21 cellular contexts compared by ENCODE assay signal in the genomic region with DNA sequence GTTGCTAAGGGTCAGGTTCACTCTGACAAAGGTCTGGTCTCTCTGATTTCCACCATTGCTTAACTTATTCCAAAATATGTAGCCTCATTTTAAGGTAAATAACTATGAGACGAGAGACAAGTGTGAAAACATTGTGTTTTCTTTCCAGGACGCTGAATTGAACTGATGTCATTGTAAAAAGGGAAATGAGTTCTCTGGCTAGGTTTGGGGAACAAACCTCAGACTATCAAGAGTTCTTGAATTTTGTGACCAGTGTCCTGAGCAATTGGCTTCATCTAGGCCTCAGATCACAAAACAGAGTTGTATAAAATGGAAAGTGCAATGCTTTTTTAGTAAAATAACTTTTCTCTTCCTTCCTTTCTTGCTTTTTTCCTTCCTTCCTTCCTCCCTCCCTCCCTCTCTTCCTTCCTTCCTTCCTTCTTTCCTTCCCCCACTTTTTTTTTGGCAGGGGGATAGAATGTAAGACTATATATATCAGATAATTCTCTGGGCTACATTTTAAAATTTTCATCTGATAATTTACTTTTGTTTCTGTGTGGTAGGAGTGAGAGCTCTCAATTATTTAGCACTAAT. TPM values are rescaled to one million over a fixed set of nuclear protein-coding genes. Genes with fewer than 3 reads are reported as not detected.
DNase-seq lines count a peak whose midpoint lies in the region; ATAC-seq, FAIRE-seq and TF ChIP-seq lines count a peak whose summit lies in the region.
"Had no signal": no experiment of that assay in that cellular context is flagged by ENCODE, and none has a peak within 500 bp of the region (broad histone marks: within the 10 kb centered on the region; RNA-seq: fewer than 3 reads in every experiment).

No MANE protein-coding gene starts in this region.

- BruUV-seq in MCF 10A (replicated peaks; lab: Mats Ljungman, UMichigan) (no TSS peak), GM12878 (replicated peaks; lab: Mats Ljungman, UMichigan) (no TSS peak)

- H3K79me2 ChIP-seq in GM12878 (ENCODE audit: control insufficient read depth, insufficient read depth, low read length): no peaks in the 10 kb centered on the region

- no peak for FAIRE-seq in GM12878 (lab: Jason Lieb, UNC)

- H3K4me1 ChIP-seq in breast epithelium (no peaks in the 10 kb centered on the region), GM12878 (ENCODE audit: control insufficient read depth, insufficient read depth, low read length) (no peaks in the 10 kb centered on the region)

- intact Hi-C loops in MCF 10A (cut with micrococcal nuclease) (no loop called here), breast epithelium (cut with DNase I; ENCODE audit: low total_unique reads) (no loop called here), GM12878 (cut with micrococcal nuclease; ENCODE audit: unreplicated experiment) (loop anchor here (5.0 kb wide), 1 partner anchor 117 kb away; no protein-coding TSS in a partner anchor)

- RAD21 ChIA-PET in GM12878 (lab: Charles Lee; ENCODE audit: unreplicated experiment): no interaction called here

- CTCF ChIA-PET in MCF 10A (lab: Yijun Ruan, JAX) (interaction anchor here (0.6 to 0.8 kb wide), 2 partner anchors 27 to 155 kb away, joined by 3 read pairs; no protein-coding TSS in a partner anchor), GM12878 (lab: Yijun Ruan, JAX) (no interaction called here)
- CTCF ChIA-PET in activated CD8-positive, alpha-beta T cell treated with anti-CD3 and anti-CD28 coated beads, Interleukin-2, amount 10 ng/mL, durations not matched to agents 7 days and 5 days (lab: Charles Lee): no interaction called here

- no peak overlapping the region for H3K9ac ChIP-seq in GM12878 (ENCODE audit: control insufficient read depth, insufficient read depth, low read length)

- in situ Hi-C loops in GM12878 (cut with MboI): no loop called here

- TF ChIP-seq POLR2A in breast epithelium (IDR thresholded peaks at IDR 0.05) (no peak), GM12878 (IDR thresholded peaks at IDR 0.05; ENCODE audit: low read depth, low read length) (no peak)

- H2AFZ ChIP-seq in GM12878 (ENCODE audit: control insufficient read depth, low read depth, low read length): no peak overlapping the region

- no peaks in the 10 kb centered on the region for H3K36me3 Mint-ChIP-seq in MCF 10A (ENCODE audit: insufficient read depth, unreplicated experiment)
- H3K36me3 Mint-ChIP-seq in activated CD8-positive, alpha-beta T cell treated with anti-CD3 and anti-CD28 coated beads, Interleukin-2, amount 10 ng/mL, durations not matched to agents 7 days and 5 days (ENCODE audit: low read depth): no peaks in the 10 kb centered on the region
- H3K36me3 Mint-ChIP-seq: IgD-negative memory B cell, WTC11 had no signal

- H3K36me3 ChIP-seq in breast epithelium: no peaks in the 10 kb centered on the region
- H3K36me3 ChIP-seq in GM12878 (ENCODE audit: control insufficient read depth in 2 of 2, insufficient read depth in 2 of 2, low read length in 1 of 2): no peaks in the 10 kb centered on the region
- H3K36me3 ChIP-seq: upper lobe of left lung had no signal

- WGBS in GM12878 (ENCODE audit: insufficient coverage, insufficient replicate concordance, low lambda C conversion rate, missing lambda C conversion rate): 14% methylated on average over 2 of the region's 2 CpGs

- H3K27me3 ChIP-seq in breast epithelium (no peaks in the 10 kb centered on the region), GM12878 (replicated peaks in 1 of 2; ENCODE audit: control insufficient read depth in 2 of 2, insufficient read depth in 2 of 2, low read length in 1 of 2) (no peaks in the 10 kb centered on the region; a peak in 1 of 4 replicates)
- H3K27me3 ChIP-seq: upper lobe of left lung had no signal

- no peaks in the 10 kb centered on the region for H3K9me3 ChIP-seq in breast epithelium
- no peaks in the 10 kb centered on the region for H3K9me3 ChIP-seq in GM12878 (replicated peaks; ENCODE audit: control insufficient read depth, insufficient read depth, low read length)
- H3K9me3 ChIP-seq: upper lobe of left lung had no signal

- ATAC-seq in GM12878: no peak
- ATAC-seq in activated CD8-positive, alpha-beta T cell treated with anti-CD3 and anti-CD28 coated beads, Interleukin-2, amount 10 ng/mL, durations not matched to agents 7 days and 5 days: no peak
- ATAC-seq: left ventricle myocardium superior, WTC11 had no signal

- H3K4me3 Mint-ChIP-seq in MCF 10A (ENCODE audit: unreplicated experiment): no peak overlapping the region
- H3K4me3 Mint-ChIP-seq in activated CD8-positive, alpha-beta T cell treated with anti-CD3 and anti-CD28 coated beads, Interleukin-2, amount 10 ng/mL, durations not matched to agents 7 days and 5 days: no peak overlapping the region
- H3K4me3 Mint-ChIP-seq: IgD-negative memory B cell; neural crest cell; T-helper 1 cell treated with Interleukin-12 subunit alpha and Interleukin-12 subunit beta and Interleukin-4 antibody, amounts not matched to agents 30 μg/mL and 1 μg/mL, for 36 hours; WTC11 had no signal

- peaks cover 7% of the 10 kb centered on the region for H3K9me3 Mint-ChIP-seq in MCF 10A (ENCODE audit: unreplicated experiment)
- no peaks in the 10 kb centered on the region for H3K9me3 Mint-ChIP-seq in activated CD8-positive, alpha-beta T cell treated with anti-CD3 and anti-CD28 coated beads, Interleukin-2, amount 10 ng/mL, durations not matched to agents 7 days and 5 days (ENCODE audit: insufficient read depth)
- H3K9me3 Mint-ChIP-seq: IgD-negative memory B cell; neural crest cell; T-helper 1 cell treated with Interleukin-12 subunit alpha and Interleukin-12 subunit beta and Interleukin-4 antibody, amounts not matched to agents 30 μg/mL and 1 μg/mL, for 36 hours; WTC11 had no signal

- H3K27ac Mint-ChIP-seq in MCF 10A (ENCODE audit: low read depth, unreplicated experiment): peak overlapping the region; percentile 70
- no peak overlapping the region for H3K27ac Mint-ChIP-seq in activated CD8-positive, alpha-beta T cell treated with anti-CD3 and anti-CD28 coated beads, Interleukin-2, amount 10 ng/mL, durations not matched to agents 7 days and 5 days
- H3K27ac Mint-ChIP-seq: IgD-negative memory B cell; T-helper 1 cell treated with Interleukin-12 subunit alpha and Interleukin-12 subunit beta and Interleukin-4 antibody, amounts not matched to agents 30 μg/mL and 1 μg/mL, for 36 hours; WTC11 had no signal

- TF ChIP-seq EP300 in GM12878 (IDR thresholded peaks at IDR 0.05; ENCODE audit: borderline replicate concordance in 1 of 2, control insufficient read depth in 1 of 2, low read depth in 2 of 2, low read length in 2 of 2): no peak

- H4K20me1 ChIP-seq in GM12878 (ENCODE audit: control insufficient read depth, insufficient read depth): no peaks in the 10 kb centered on the region

- no peak overlapping the region for H3K27ac ChIP-seq in breast epithelium
- H3K27ac ChIP-seq in GM12878 (ENCODE audit: control insufficient read depth, insufficient read depth): no peak overlapping the region
- H3K27ac ChIP-seq: C4-2B had no signal

- peaks cover 48% of the 10 kb centered on the region for H3K4me1 Mint-ChIP-seq in MCF 10A (ENCODE audit: insufficient read depth, unreplicated experiment)
- H3K4me1 Mint-ChIP-seq in activated CD8-positive, alpha-beta T cell treated with anti-CD3 and anti-CD28 coated beads, Interleukin-2, amount 10 ng/mL, durations not matched to agents 7 days and 5 days (ENCODE audit: low read depth): peaks cover 6% of the 10 kb centered on the region

- no peaks in the 10 kb centered on the region for H3K27me3 Mint-ChIP-seq in MCF 10A (ENCODE audit: insufficient read depth, unreplicated experiment)
- H3K27me3 Mint-ChIP-seq in activated CD8-positive, alpha-beta T cell treated with anti-CD3 and anti-CD28 coated beads, Interleukin-2, amount 10 ng/mL, durations not matched to agents 7 days and 5 days (ENCODE audit: low read depth): peaks cover 3% of the 10 kb centered on the region

- POLR2A ChIA-PET in MCF 10A (lab: Yijun Ruan, JAX): interaction anchor here (0.6 kb wide), 1 partner anchor 14 kb away, joined by 3 read pairs; no protein-coding TSS in a partner anchor
- POLR2A ChIA-PET in GM12878 (lab: Charles Lee): no interaction called here
- POLR2A ChIA-PET in activated CD8-positive, alpha-beta T cell treated with anti-CD3 and anti-CD28 coated beads, Interleukin-2, amount 10 ng/mL, durations not matched to agents 7 days and 5 days (lab: Charles Lee): no interaction called here

- DNase-seq in MCF 10A (ENCODE audit: unreplicated experiment) (no peak), breast epithelium (ENCODE audit: low spot score in 2 of 2) (no peak), NOMO-1 treated with DMSO at 0.1 percent for 48 hours (lab: John Stamatoyannopoulos, UW; ENCODE audit: unreplicated experiment) (peak; percentile 82), GM12878 (ENCODE audit: low read depth, low spot score) (no peak), glomerular visceral epithelial cell (ENCODE audit: extremely low spot score) (no peak), NCI-H446 treated with DMSO at 0.1 percent for 48 hours (lab: John Stamatoyannopoulos, UW) (no peak), NCI-H1417 (lab: John Stamatoyannopoulos, UW) (no peak)
- no peak for DNase-seq in activated CD8-positive, alpha-beta T cell treated with anti-CD3 and anti-CD28 coated beads, Interleukin-2, amount 10 ng/mL, durations not matched to agents 7 days and 5 days
- DNase-seq: activated CD4-positive, alpha-beta T cell treated with anti-CD3 and anti-CD28 coated beads, Interleukin-2, amount 50 U/mL, for 4 hours; amniotic stem cell; DMS 273 treated with DMSO at 0.1 percent for 48 hours; left ventricle myocardium superior; NCI-H1092; NCI-H2081 treated with DMSO at 0.1 percent for 48 hours; NK-92 treated with Interleukin-12 subunit alpha and Interleukin-12 subunit beta, amount 100 ng/mL, for 24 hours; upper lobe of left lung had no signal

- TF ChIP-seq CTCF in MCF 10A (IDR thresholded peaks at IDR 0.05; ENCODE audit: unreplicated experiment) (no peak), breast epithelium (IDR thresholded peaks at IDR 0.05) (no peak), GM12878 (IDR thresholded peaks at IDR 0.05 in 2 of 3, conservative IDR thresholded peaks at IDR 0.05 in 1 of 3; ENCODE audit: control insufficient read depth in 2 of 3, extremely low read depth in 1 of 3, insufficient read depth in 1 of 3, low read depth in 3 of 3, low read length in 3 of 3) (no peak)

- SMC1A ChIA-PET in GM12878 (lab: Charles Lee; ENCODE audit: uncharacterized antibody, unreplicated experiment): no interaction called here

- no peak overlapping the region for H3K4me2 ChIP-seq in GM12878 (ENCODE audit: control insufficient read depth, insufficient read depth)

- no peak for TF ChIP-seq RAD21 in GM12878 (IDR thresholded peaks at IDR 0.05; ENCODE audit: insufficient read depth, low read depth, low read length)

- no peak overlapping the region for H3K4me3 ChIP-seq in breast epithelium
- H3K4me3 ChIP-seq in GM12878: no peak overlapping the region
- H3K4me3 ChIP-seq: upper lobe of left lung had no signal

RNA-seq across cellular contexts. Expression of a gene that starts 30.8 kb away (rescaled TPM):
- total RNA-seq in MCF 10A (2022): 17.0 and 36.2 TPM in 2 replicates
- total RNA-seq in breast epithelium: 10 to 100 TPM in 1 of 3 donors, 1 to 10 TPM in 1, under 1 TPM in 1; 0.64 to 33.7 (median 2.6) TPM
- total RNA-seq in GM12878 (2013; cell fraction: nucleolus; rRNA removed): 0.95 TPM in 1 of 2 replicates, not detected in the other
- 0.11 and 0.17 TPM in 2 replicates for total RNA-seq in GM12878 (2014; rRNA removed)
- 0.36 and 0.37 TPM in 2 replicates for total RNA-seq in GM12878 (2014; rRNA removed; fragmentation: Illumina TruSeq; extraction: Trizol)
- total RNA-seq in GM12878 (2021): 0.23 and 0.43 TPM in 2 replicates
- polyA plus RNA-seq in GM12878 (2011; ENCODE audit: low read depth): 0.39 TPM
- polyA plus RNA-seq in GM12878 (2011; rRNA removed): 0.17 and 0.19 TPM in 2 replicates
- polyA plus RNA-seq in GM12878 (2011; cell fraction: cytosol; rRNA removed): not detected in 2 replicates
- 0.07 TPM in 1 of 2 replicates, not detected in the other for polyA plus RNA-seq in GM12878 (2011; cell fraction: nucleus; rRNA removed)
- 0.57 and 1.1 TPM in 2 replicates for polyA plus RNA-seq in GM12878 (2012)
- polyA plus RNA-seq in GM12878 (2014; fragmentation: Illumina TruSeq; extraction: Trizol): 0.14 and 0.16 TPM in 2 replicates
- polyA plus RNA-seq in GM12878 (2014; fragmentation: Nextera tagmentation; extraction: Ambion mirVana): under 1 TPM; 0.26 to 0.33 TPM
- polyA plus RNA-seq in GM12878 (2014; rRNA removed): 0.11 and 0.15 TPM in 2 replicates
- under 1 TPM in 1 of 2 experiments, not detected in 1; 0.09 TPM for polyA plus RNA-seq in GM12878 (2016; fragmentation: Nextera tagmentation; extraction: Ambion mirVana)
- polyA minus RNA-seq in GM12878 (2011; rRNA and poly(A)+ RNA removed): not detected in 2 replicates
- polyA minus RNA-seq in GM12878 (2011; cell fraction: cytosol; rRNA and poly(A)+ RNA removed): not detected in 2 replicates
- not detected in 2 replicates for polyA minus RNA-seq in GM12878 (2011; cell fraction: nucleus; rRNA and poly(A)+ RNA removed)
- not detected for total RNA-seq in activated CD8-positive, alpha-beta T cell treated with anti-CD3 and anti-CD28 coated beads, Interleukin-2, amount 10 ng/mL, durations not matched to agents 7 days and 5 days
- total RNA-seq: neural crest cell, WTC11 had no signal
